Comparison of ENCODE assay signal across 21 cellular contexts in genomic region chr4:5553801-5554200, GRCh38.
DNase-seq lines count a peak whose midpoint lies in the region; ATAC-seq and TF ChIP-seq lines count a peak whose summit lies in the region.
"Had no signal": no experiment of that assay in that cellular context is flagged by ENCODE, and none has a peak within 500 bp of the region (broad histone marks: within the 10 kb centered on the region; RNA-seq: fewer than 3 reads in every experiment).

No MANE protein-coding gene starts in this region.

- no peaks in the 10 kb centered on the region for H3K4me1 ChIP-seq in gastroesophageal sphincter
- no peaks in the 10 kb centered on the region for H3K4me1 ChIP-seq in ascending aorta
- H3K4me1 ChIP-seq: A549; BE2C; BLaER1 treated with 17β-estradiol and CSF1 and Interleukin-3, amounts not matched to agents 10 nM and 100 nM had no signal

- intact Hi-C loops in ascending aorta (cut with DNase I) = no loop called here

- H3K27ac ChIP-seq in gastroesophageal sphincter (no peak overlapping the region), ascending aorta (no peak overlapping the region)
- H3K27ac ChIP-seq: A549; BLaER1 treated with 17β-estradiol and CSF1 and Interleukin-3, amounts not matched to agents 10 nM and 100 nM had no signal

- TF ChIP-seq POLR2A in gastroesophageal sphincter (IDR thresholded peaks at IDR 0.05) = no peak

- H3K9me3 ChIP-seq in gastroesophageal sphincter (peaks cover 0 to 11% (median 0%) of the 10 kb centered on the region in 3 donors), ascending aorta (no peaks in the 10 kb centered on the region)
- H3K9me3 ChIP-seq: A549, BE2C had no signal

- DNase-seq in MV-4-11 (lab: John Stamatoyannopoulos, UW) = peak; percentile 16
- peak; percentile 38 for DNase-seq in dermis blood vessel endothelial cell
- DNase-seq in fibroblast of villous mesenchyme (ENCODE audit: low read depth) = peak; percentile 42
- no peak for DNase-seq in ascending aorta (ENCODE audit: low spot score in 2 of 2)
- DNase-seq: 8988T; ACHN; AML-193; BE2C; Calu3; CD4-positive, alpha-beta memory T cell; COR-L47; DMS53; DMS79 treated with DMSO at 0.1 percent for 48 hours; GF-D8; H9 had no signal

- ATAC-seq in HG03442 (IDR thresholded peaks at IDR 0.05; ENCODE audit: unreplicated experiment) (no peak), gastroesophageal sphincter (no peak)
- ATAC-seq: A549, HCT116 had no signal

- H3K4me3 ChIP-seq in fibroblast of villous mesenchyme (ENCODE audit: low read depth, low read length) = no peak overlapping the region
- no peak overlapping the region for H3K4me3 ChIP-seq in gastroesophageal sphincter
- no peak overlapping the region for H3K4me3 ChIP-seq in ascending aorta
- H3K4me3 ChIP-seq: A549; BLaER1 treated with 17β-estradiol and CSF1 and Interleukin-3, amounts not matched to agents 10 nM and 100 nM; GM23338 had no signal

- no peak for TF ChIP-seq EP300 in gastroesophageal sphincter (IDR thresholded peaks at IDR 0.05)

- TF ChIP-seq CTCF in fibroblast of villous mesenchyme (IDR thresholded peaks at IDR 0.05; ENCODE audit: insufficient read depth, low read depth, low read length) (no peak), gastroesophageal sphincter (IDR thresholded peaks at IDR 0.05) (no peak), ascending aorta (IDR thresholded peaks at IDR 0.05) (no peak)

- WGBS in gastroesophageal sphincter (ENCODE audit: low coverage in 1 of 2), 2 donors = 77 to 81% methylated on average over 5 of the region's 5 CpGs

- H3K27me3 ChIP-seq in gastroesophageal sphincter (no peaks in the 10 kb centered on the region), ascending aorta (no peaks in the 10 kb centered on the region)
- H3K27me3 ChIP-seq: BE2C; BLaER1 treated with 17β-estradiol and CSF1 and Interleukin-3, amounts not matched to agents 10 nM and 100 nM had no signal

- H3K36me3 ChIP-seq in gastroesophageal sphincter (peaks cover 0 to 78% of the 10 kb centered on the region in 2 donors), ascending aorta (peaks cover 3 to 41% of the 10 kb centered on the region in 2 donors)
- H3K36me3 ChIP-seq: BE2C had no signal

Comparison
In these comparisons a context has a peak if more than half of its experiments do, and no peak if none do; other contexts are left out.
1. DNase-seq: peak in MV-4-11 (single experiment), dermis blood vessel endothelial cell (single experiment) and fibroblast of villous mesenchyme (single experiment); none in ascending aorta (0 of 2).